18 cellular contexts compared by ENCODE assay signal in the genomic region with DNA sequence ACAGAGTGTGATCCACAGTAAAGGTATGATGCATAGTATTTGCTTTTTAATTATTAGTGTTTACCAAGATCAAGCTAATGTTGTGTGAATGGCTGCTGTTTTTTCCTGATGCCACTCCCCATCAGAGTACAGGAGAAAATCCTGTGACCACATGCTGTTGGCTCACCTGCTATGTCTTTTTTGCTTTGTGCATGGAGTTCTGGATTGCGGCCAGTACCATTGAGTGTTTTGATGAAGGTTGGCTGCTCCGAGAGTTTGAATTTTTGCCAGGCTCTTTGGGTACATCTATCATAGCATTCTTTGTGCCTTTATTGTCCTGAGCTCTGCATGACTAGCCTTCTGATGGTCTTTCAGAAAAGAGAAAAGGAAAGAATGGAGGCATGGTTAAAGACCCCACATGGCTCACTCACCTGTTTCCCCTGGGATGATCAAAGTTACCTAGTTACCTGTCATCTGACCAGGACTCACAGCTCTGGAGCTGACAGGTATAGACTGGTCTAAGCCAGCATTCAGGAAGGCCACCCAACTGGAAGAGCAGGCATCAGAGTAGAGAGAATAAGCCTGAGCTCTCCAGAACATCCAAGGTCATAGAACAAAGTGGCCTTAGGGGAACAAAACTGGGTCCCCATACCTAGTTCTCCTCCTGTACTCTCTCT. TPM values are rescaled to one million over a fixed set of nuclear protein-coding genes. Genes with fewer than 3 reads are reported as not detected.
DNase-seq lines count a peak whose midpoint lies in the region; ATAC-seq and TF ChIP-seq lines count a peak whose summit lies in the region.
"Had no signal": no experiment of that assay in that cellular context is flagged by ENCODE, and none has a peak within 500 bp of the region (broad histone marks: within the 10 kb centered on the region; RNA-seq: fewer than 3 reads in every experiment).

No MANE protein-coding gene starts in this region.

- H3K27me3 Mint-ChIP-seq in nephron progenitor cell (ENCODE audit: low read depth, poor library complexity), result peaks cover 7% of the 10 kb centered on the region
- peaks cover 6 to 46% (median 18%) of the 10 kb centered on the region in 5 donors for H3K27me3 Mint-ChIP-seq in naive thymus-derived CD8-positive, alpha-beta T cell

- H3K4me2 ChIP-seq in smooth muscle cell, result no peak overlapping the region

- peak; percentile 95 for ATAC-seq in esophagus mucosa
- ATAC-seq in naive thymus-derived CD8-positive, alpha-beta T cell, result no peak
- ATAC-seq: left colon had no signal

- H3K27me3 ChIP-seq in smooth muscle cell (ENCODE audit: low read depth) (no peaks in the 10 kb centered on the region), HAP-1 (ENCODE audit: low read depth) (no peaks in the 10 kb centered on the region; the same call in 1 of the 2 replicates)
- H3K27me3 ChIP-seq: brain microvascular endothelial cell, tibial nerve had no signal

- peak; percentile 53 for DNase-seq in COLO668 (lab: John Stamatoyannopoulos, UW; ENCODE audit: unreplicated experiment)
- DNase-seq in NCI-H1105 treated with DMSO at 0.1 percent for 48 hours (lab: John Stamatoyannopoulos, UW), result peak; percentile 87
- peak; percentile 93 for DNase-seq in NCI-H774 (lab: John Stamatoyannopoulos, UW)
- DNase-seq in smooth muscle cell (lab: John Stamatoyannopoulos, UW; ENCODE audit: unreplicated experiment), result no peak
- DNase-seq in HAP-1 (ENCODE audit: low spot score in 2 of 2), result no peak
- no peak for DNase-seq in nephron progenitor cell
- no peak for DNase-seq in naive thymus-derived CD8-positive, alpha-beta T cell
- DNase-seq: activated naive CD4-positive, alpha-beta T cell; brain microvascular endothelial cell; DND-41; effector CD8-positive, alpha-beta T cell; left colon; NCI-H1048; SW 1271 had no signal

- no peaks in the 10 kb centered on the region for H4K20me1 ChIP-seq in smooth muscle cell (ENCODE audit: low read depth)

- H3K79me2 ChIP-seq in smooth muscle cell (ENCODE audit: low read depth), result no peaks in the 10 kb centered on the region

- TF ChIP-seq CTCF in smooth muscle cell (IDR thresholded peaks at IDR 0.05; ENCODE audit: borderline replicate concordance, insufficient read depth, poor library complexity, severe bottlenecking), result no peak
- no peak for TF ChIP-seq CTCF in nephron progenitor cell (IDR thresholded peaks at IDR 0.05)

- no peaks in the 10 kb centered on the region for H3K9me3 ChIP-seq in smooth muscle cell (replicated peaks; ENCODE audit: low read depth)
- H3K9me3 ChIP-seq in HAP-1, result no peaks in the 10 kb centered on the region
- H3K9me3 ChIP-seq: tibial nerve had no signal

- H3K27ac Mint-ChIP-seq in nephron progenitor cell, result no peak overlapping the region
- H3K27ac Mint-ChIP-seq in naive thymus-derived CD8-positive, alpha-beta T cell, result no peak overlapping the region

- H3K4me3 Mint-ChIP-seq in nephron progenitor cell, result no peak overlapping the region
- no peak overlapping the region for H3K4me3 Mint-ChIP-seq in naive thymus-derived CD8-positive, alpha-beta T cell

- in situ Hi-C loops in HAP-1 (cut with MboI; ENCODE audit: low sequenced_read_pairs), result no loop called here

- no peaks in the 10 kb centered on the region for H3F3A ChIP-seq in smooth muscle cell (ENCODE audit: low read depth)

- H3K9me3 Mint-ChIP-seq in nephron progenitor cell, result peaks cover 13% of the 10 kb centered on the region
- H3K9me3 Mint-ChIP-seq in naive thymus-derived CD8-positive, alpha-beta T cell, result no peaks in the 10 kb centered on the region

- 95% methylated on average over 2 of the region's 2 CpGs for WGBS in smooth muscle cell (ENCODE audit: low lambda C conversion rate)

- H3K36me3 ChIP-seq in smooth muscle cell (ENCODE audit: low read depth) (no peaks in the 10 kb centered on the region), HAP-1 (replicated peaks) (no peaks in the 10 kb centered on the region)
- H3K36me3 ChIP-seq: brain microvascular endothelial cell, tibial nerve had no signal

- H2AFZ ChIP-seq in smooth muscle cell (ENCODE audit: low read depth), result no peak overlapping the region

- no peak overlapping the region for H3K4me3 ChIP-seq in smooth muscle cell
- H3K4me3 ChIP-seq in HAP-1, result no peak overlapping the region
- H3K4me3 ChIP-seq: tibial nerve had no signal

- POLR2A ChIA-PET in naive thymus-derived CD8-positive, alpha-beta T cell (lab: Charles Lee), result no interaction called here

- no peak overlapping the region for H3K27ac ChIP-seq in smooth muscle cell (ENCODE audit: low read depth)
- H3K27ac ChIP-seq: brain microvascular endothelial cell, tibial nerve had no signal

- no peaks in the 10 kb centered on the region for H3K4me1 ChIP-seq in smooth muscle cell (ENCODE audit: low read depth)
- peaks cover 9% of the 10 kb centered on the region for H3K4me1 ChIP-seq in HAP-1
- H3K4me1 ChIP-seq: tibial nerve had no signal

- H3K36me3 Mint-ChIP-seq in nephron progenitor cell (ENCODE audit: low read depth), result no peaks in the 10 kb centered on the region
- no peaks in the 10 kb centered on the region for H3K36me3 Mint-ChIP-seq in naive thymus-derived CD8-positive, alpha-beta T cell

- no peak overlapping the region for H3K9ac ChIP-seq in smooth muscle cell (ENCODE audit: low read depth)

- peaks cover 3% of the 10 kb centered on the region for H3K4me1 Mint-ChIP-seq in nephron progenitor cell
- peaks cover 0 to 9% (median 2%) of the 10 kb centered on the region in 4 donors for H3K4me1 Mint-ChIP-seq in naive thymus-derived CD8-positive, alpha-beta T cell

RNA-seq across cellular contexts. Expression of gene SGPL1, which starts 11.9 kb away (rescaled TPM):
- total RNA-seq in esophagus mucosa (62.1 TPM), smooth muscle cell (41.1 and 52.0 TPM in 2 replicates)
- 20.0 and 35.2 TPM in 2 replicates for polyA plus RNA-seq in smooth muscle cell
- 10 to 100 TPM; 28.2 to 36.1 TPM for total RNA-seq in naive thymus-derived CD8-positive, alpha-beta T cell
- 10 to 100 TPM; 10.7 to 16.7 (median 12.4) TPM for polyA plus RNA-seq in naive thymus-derived CD8-positive, alpha-beta T cell

RNA-seq across cellular contexts. Expression of gene TBATA, which starts 18.7 kb away (rescaled TPM):
- not detected for total RNA-seq in esophagus mucosa
- not detected in 2 replicates for total RNA-seq in smooth muscle cell
- polyA plus RNA-seq in smooth muscle cell, result not detected in 2 replicates
- not detected for total RNA-seq in naive thymus-derived CD8-positive, alpha-beta T cell
- not detected for polyA plus RNA-seq in naive thymus-derived CD8-positive, alpha-beta T cell
- total RNA-seq: glomerular endothelial cell, left colon, myocyte, tibial nerve had no signal

Comparison
In these comparisons a context has a peak if more than half of its experiments do, and no peak if none do; other contexts are left out.
1. DNase-seq: peak in COLO668 (single experiment), NCI-H1105 treated with DMSO at 0.1 percent for 48 hours (single experiment) and NCI-H774 (single experiment); none in smooth muscle cell (single experiment), HAP-1 (0 of 2), nephron progenitor cell (single experiment) and naive thymus-derived CD8-positive, alpha-beta T cell (0 of 10).